ENCODE assay signal across 18 cellular contexts in genomic region chr9:17342696-17343095, GRCh38.
DNase-seq lines count a peak whose midpoint lies in the region; ATAC-seq and TF ChIP-seq lines count a peak whose summit lies in the region.
"Had no signal": no experiment of that assay in that cellular context is flagged by ENCODE, and none has a peak within 500 bp of the region (broad histone marks: within the 10 kb centered on the region; RNA-seq: fewer than 3 reads in every experiment).

No MANE protein-coding gene starts in this region.

- no peak overlapping the region; the same call in 1 of the 2 replicates for H3K4ac ChIP-seq in IMR-90 (ENCODE audit: low read depth, low read length)

- no peak for TF ChIP-seq POLR2A in IMR-90 (IDR thresholded peaks at IDR 0.05; ENCODE audit: low read depth, low read length)

- no peak overlapping the region for H3K27ac ChIP-seq in IMR-90 (ENCODE audit: insufficient read depth, low read length)
- H3K27ac ChIP-seq: RWPE1, SJSA1 had no signal

- no peaks in the 10 kb centered on the region for H3K9me3 ChIP-seq in IMR-90 (ENCODE audit: control insufficient read depth, insufficient read depth, low read length)
- H3K9me3 ChIP-seq: Caco-2, MG63, SJSA1 had no signal

- H3K4me2 ChIP-seq in IMR-90 (ENCODE audit: low read depth, low read length) = no peak overlapping the region

- H3K14ac ChIP-seq in IMR-90 (replicated peaks; ENCODE audit: low read depth, low read length) = no peak overlapping the region

- DNase-seq in Ammon's horn (ENCODE audit: low spot score) = peak; percentile 8
- no peak for DNase-seq in IMR-90
- peak; percentile 7 for DNase-seq in amniotic epithelial cell (ENCODE audit: low read depth)
- DNase-seq in myocyte (ENCODE audit: low read depth) = peak; percentile 10
- DNase-seq in Right ventricle myocardium inferior (ENCODE audit: missing footprints) = no peak
- DNase-seq in AG08396 (ENCODE audit: low spot score) = no peak
- DNase-seq: Caco-2, DND-41, GOT3, HFFc6, MG63, NCI-H1105 treated with DMSO at 0.1 percent for 48 hours, NCI-H187, NCI-H446 treated with DMSO at 0.1 percent for 48 hours had no signal

- no peak overlapping the region for H3K4me3 ChIP-seq in IMR-90 (ENCODE audit: insufficient read depth, low read depth, low read length)
- H3K4me3 ChIP-seq: MG63, SJSA1 had no signal

- no peak overlapping the region for H3K56ac ChIP-seq in IMR-90 (ENCODE audit: extremely low read depth, insufficient read depth, low read length)

- no peaks in the 10 kb centered on the region for H3K27me3 ChIP-seq in IMR-90 (ENCODE audit: control insufficient read depth, insufficient read depth, low read length)
- H3K27me3 ChIP-seq: MG63, SJSA1 had no signal

- in situ Hi-C loops in IMR-90 (cut with MboI; ENCODE audit: low sequenced_read_pairs) = no loop called here

- no peak overlapping the region for H2BK5ac ChIP-seq in IMR-90 (ENCODE audit: low read depth, low read length, poor library complexity, severe bottlenecking)

- no peaks in the 10 kb centered on the region for H3K79me1 ChIP-seq in IMR-90 (ENCODE audit: low read depth in 1 of 2, low read length in 2 of 2)

- no peak for TF ChIP-seq RAD21 in IMR-90 (IDR thresholded peaks at IDR 0.05; ENCODE audit: low read length)

- H3K18ac ChIP-seq in IMR-90 (ENCODE audit: low read depth, low read length) = no peak overlapping the region

- H4K5ac ChIP-seq in IMR-90 (ENCODE audit: low read depth, low read length) = no peak overlapping the region

- POLR2A ChIA-PET in IMR-90 (lab: Charles Lee; ENCODE audit: unreplicated experiment) = no interaction called here

- intact Hi-C loops in IMR-90 (cut with micrococcal nuclease) (no loop called here), Right ventricle myocardium inferior (cut with DNase I) (no loop called here)

- H2AFZ ChIP-seq in IMR-90 (replicated peaks; ENCODE audit: low read length, poor library complexity) = no peak overlapping the region

- no peaks in the 10 kb centered on the region for H3K4me1 ChIP-seq in IMR-90 (ENCODE audit: control insufficient read depth, insufficient read depth, low read length)
- H3K4me1 ChIP-seq: Caco-2, SJSA1 had no signal

- H2BK20ac ChIP-seq in IMR-90 (ENCODE audit: low read depth, low read length) = no peak overlapping the region

- dilution Hi-C loops in IMR-90 (cut with HindIII; ENCODE audit: low sequenced_read_pairs, unreplicated experiment) = no loop called here

- H3K9ac ChIP-seq in IMR-90 (ENCODE audit: low read depth, low read length) = no peak overlapping the region

- H2BK120ac ChIP-seq in IMR-90 (ENCODE audit: low read depth, low read length) = no peak overlapping the region

- H2AK9ac ChIP-seq in IMR-90 (replicated peaks; ENCODE audit: low read depth, low read length, poor library complexity) = peak overlapping the region; percentile 55

- H3K23ac ChIP-seq in IMR-90 (ENCODE audit: low read depth, low read length) = no peak overlapping the region

- H4K8ac ChIP-seq in IMR-90 (ENCODE audit: low read depth in 2 of 2, low read length in 2 of 2) = no peak overlapping the region

- H3K36me3 ChIP-seq in IMR-90 (ENCODE audit: control insufficient read depth, insufficient read depth, low read length) = peaks cover 7% of the 10 kb centered on the region; the same call in 1 of the 2 replicates
- H3K36me3 ChIP-seq: MG63, SJSA1 had no signal

- WGBS in IMR-90 (ENCODE audit: extremely low coverage in 2 of 2, insufficient read length in 1 of 2), 2 experiments = 100% methylated on average over 1 of the region's 4 CpGs; no CpG with 5 or more reads in 1 of the 2 experiments

- no TSS peak for BruUV-seq in IMR-90 (replicated peaks; lab: Mats Ljungman, UMichigan)

- no peak for TF ChIP-seq CTCF in IMR-90 (conservative IDR thresholded peaks at IDR 0.05; ENCODE audit: low read depth, low read length)

- ATAC-seq in IMR-90 (ENCODE audit: low read depth) = no peak
- ATAC-seq in Right ventricle myocardium inferior = no peak
- no peak for ATAC-seq in HG03442 (IDR thresholded peaks at IDR 0.05; ENCODE audit: unreplicated experiment)
- no peak for ATAC-seq in GM21576 (IDR thresholded peaks at IDR 0.05; ENCODE audit: unreplicated experiment)

- no peak overlapping the region for H2BK15ac ChIP-seq in IMR-90 (ENCODE audit: low read depth, low read length)

- H3K9me1 ChIP-seq in IMR-90 (ENCODE audit: insufficient read depth, low read length) = peaks cover 3% of the 10 kb centered on the region; the same call in 1 of the 2 replicates

- no peaks in the 10 kb centered on the region for H4K20me1 ChIP-seq in IMR-90 (ENCODE audit: insufficient read depth, low read length)

- CTCF ChIA-PET in IMR-90 (lab: Yijun Ruan, JAX) = interaction anchor here (0.8 kb wide), 1 partner anchor 14 kb away, joined by 4 read pairs; no protein-coding TSS in a partner anchor

- H2AK5ac ChIP-seq in IMR-90 (ENCODE audit: low read depth, low read length) = no peak overlapping the region

- no peak overlapping the region for H4K91ac ChIP-seq in IMR-90 (ENCODE audit: insufficient read depth, low read depth, low read length)

TF ChIP-seq in IMR-90, 13 proteins besides CTCF, POLR2A, EP300 and RAD21:
- TF ChIP-seq USF2 (IDR thresholded peaks at IDR 0.05; ENCODE audit: low read depth, low read length) (no peak), FOS (IDR thresholded peaks at IDR 0.05; ENCODE audit: low read depth, low read length) (no peak), RFX5 (IDR thresholded peaks at IDR 0.05; ENCODE audit: low read depth, low read length) (no peak), MAFK (IDR thresholded peaks at IDR 0.05; ENCODE audit: low read depth, low read length) (no peak), SMC3 (IDR thresholded peaks at IDR 0.05; ENCODE audit: low read depth, low read length) (no peak), NFE2L2 (IDR thresholded peaks at IDR 0.05; ENCODE audit: low read depth, low read length) (no peak), CHD1 (IDR thresholded peaks at IDR 0.05; ENCODE audit: low read depth, low read length) (no peak), BHLHE40 (IDR thresholded peaks at IDR 0.05; ENCODE audit: low read depth, low read length) (no peak)
TF ChIP-seq in IMR-90: peak in this region for 0.

Comparison
In these comparisons a context has a peak if more than half of its experiments do, and no peak if none do; other contexts are left out.
1. DNase-seq: peak in Ammon's horn (single experiment), amniotic epithelial cell (single experiment) and myocyte (single experiment); none in IMR-90 (single experiment), Right ventricle myocardium inferior (single experiment) and AG08396 (single experiment).